20 cellular contexts compared by ENCODE assay signal in genomic region chr2:188986839-188987238, GRCh38. TPM values are rescaled to one million over a fixed set of nuclear protein-coding genes. Genes with fewer than 3 reads are reported as not detected.
DNase-seq lines count a peak whose midpoint lies in the region; ATAC-seq, FAIRE-seq and TF ChIP-seq lines count a peak whose summit lies in the region.
"Had no signal": no experiment of that assay in that cellular context is flagged by ENCODE, and none has a peak within 500 bp of the region (broad histone marks: within the 10 kb centered on the region; RNA-seq: fewer than 3 reads in every experiment).

No MANE protein-coding gene starts in this region.

- no peak for ATAC-seq in Right ventricle myocardium superior (ENCODE audit: poor library complexity)
- no peak for ATAC-seq in HG02870 (IDR thresholded peaks at IDR 0.05; ENCODE audit: unreplicated experiment)
- ATAC-seq: HepG2, left lung had no signal

- TF ChIP-seq POLR2A in GM12892 (IDR thresholded peaks at IDR 0.05; ENCODE audit: low read depth, low read length): no peak
- no peak for TF ChIP-seq POLR2A in adrenal gland (IDR thresholded peaks at IDR 0.05)

- H3K4me2 ChIP-seq in osteoblast (ENCODE audit: insufficient read depth, low read length): no peak overlapping the region

- no peak for TF ChIP-seq CTCF in right atrium auricular region (IDR thresholded peaks at IDR 0.05)
- TF ChIP-seq CTCF in coronary artery (IDR thresholded peaks at IDR 0.05): no peak
- TF ChIP-seq CTCF in osteoblast (IDR thresholded peaks at IDR 0.05; ENCODE audit: extremely low read depth, low read depth, low read length): no peak
- TF ChIP-seq CTCF in adrenal gland (IDR thresholded peaks at IDR 0.05): no peak

- intact Hi-C loops in Right ventricle myocardium superior (cut with DNase I) (loop anchor here (10.0 kb wide), 1 partner anchor 462 kb away; no protein-coding TSS in a partner anchor), adrenal gland (cut with DNase I) (no loop called here)

- peaks cover 15% of the 10 kb centered on the region for H3K36me3 ChIP-seq in right atrium auricular region
- H3K36me3 ChIP-seq in osteoblast (ENCODE audit: insufficient read depth, low read length): peaks cover 72% of the 10 kb centered on the region
- no peaks in the 10 kb centered on the region for H3K36me3 ChIP-seq in adrenal gland (replicated peaks in 1 of 2)
- H3K36me3 ChIP-seq: left lung had no signal

- WGBS in adrenal gland, 4 donors: 60 to 75% (median 64%) methylated on average over 4 of the region's 4 CpGs

- no peaks in the 10 kb centered on the region for H3K4me1 ChIP-seq in right atrium auricular region
- peaks cover 41% of the 10 kb centered on the region for H3K4me1 ChIP-seq in osteoblast (ENCODE audit: insufficient read depth, low read length)
- H3K4me1 ChIP-seq in adrenal gland (replicated peaks in 1 of 2): peaks cover 0 to 2% of the 10 kb centered on the region in 2 donors
- H3K4me1 ChIP-seq: spleen had no signal

- peak overlapping the region; percentile 35 to 52 for H3K27ac ChIP-seq in right atrium auricular region
- peak overlapping the region; percentile 65 to 78 for H3K27ac ChIP-seq in coronary artery
- H3K27ac ChIP-seq in osteoblast (ENCODE audit: low read depth, low read length): peak overlapping the region; percentile 93
- no peak overlapping the region for H3K27ac ChIP-seq in adrenal gland
- H3K27ac ChIP-seq: spleen, testis had no signal

- no peak for DNase-seq in right atrium auricular region (ENCODE audit: low spot score)
- no peak for DNase-seq in Right ventricle myocardium superior
- no peak for DNase-seq in coronary artery (ENCODE audit: low spot score)
- DNase-seq in osteoblast (ENCODE audit: insufficient read length, low spot score, missing footprints): no peak
- no peak for DNase-seq in GM12892 (ENCODE audit: insufficient read length)
- no peak for DNase-seq in adrenal gland
- DNase-seq in NCI-H2107 treated with DMSO at 0.1 percent for 48 hours (lab: John Stamatoyannopoulos, UW; ENCODE audit: unreplicated experiment): no peak
- DNase-seq: activated CD4-positive, CD25-positive, alpha-beta regulatory T cell; CD4-positive, alpha-beta memory T cell; DMS79; endodermal cell; left lung; MM.1S; NCI-H187; SIG-M5; spleen; testis had no signal

- no peak overlapping the region for H2AFZ ChIP-seq in osteoblast (ENCODE audit: low read length)

- no peaks in the 10 kb centered on the region for H4K20me1 ChIP-seq in osteoblast (ENCODE audit: insufficient read depth, low read length)

- FAIRE-seq in GM12892 (lab: Jason Lieb, UNC): no peak
- FAIRE-seq: HepG2 had no signal

- H3K9me3 ChIP-seq in right atrium auricular region (no peaks in the 10 kb centered on the region), osteoblast (ENCODE audit: low read depth, low read length) (no peaks in the 10 kb centered on the region), adrenal gland (replicated peaks in 1 of 3) (no peaks in the 10 kb centered on the region)
- H3K9me3 ChIP-seq: left lung, spleen, testis had no signal

- H3K79me2 ChIP-seq in osteoblast (ENCODE audit: insufficient read depth, low read length): peaks cover 21% of the 10 kb centered on the region

- H3K4me3 ChIP-seq in right atrium auricular region (no peak overlapping the region), coronary artery (peak overlapping the region; percentile 9), osteoblast (ENCODE audit: insufficient read depth, low read length) (no peak overlapping the region), adrenal gland (no peak overlapping the region)
- H3K4me3 ChIP-seq: left lung, spleen, testis had no signal

- H3K27me3 ChIP-seq in right atrium auricular region (no peaks in the 10 kb centered on the region), osteoblast (ENCODE audit: insufficient read depth, low read length) (no peaks in the 10 kb centered on the region), adrenal gland (no peaks in the 10 kb centered on the region)
- H3K27me3 ChIP-seq: left lung, spleen, testis had no signal

RNA-seq across cellular contexts. Expression of gene COL3A1, which starts 12.7 kb away (rescaled TPM):
- total RNA-seq in right atrium auricular region: 100 to 1,000 TPM in 1 of 2 donors, 10 to 100 TPM in 1; 86.4 to 608 TPM
- total RNA-seq in Right ventricle myocardium superior: 47.0 TPM
- 3,160 and 5,672 TPM in 2 replicates for total RNA-seq in osteoblast
- 0.04 TPM for polyA plus RNA-seq in GM12892 (2012; ENCODE audit: missing spikeins)
- total RNA-seq in adrenal gland: 100 to 1,000 TPM; 103 to 450 (median 185) TPM
- polyA plus RNA-seq in adrenal gland: 10 to 100 TPM; 48.4 to 88.0 (median 54.9) TPM
- total RNA-seq: CD4-positive, alpha-beta memory T cell; endodermal cell; T-helper 2 cell treated with Interferon-gamma antibody and Interleukin-4, amounts not matched to agents 100 ng/mL and 5 ng/mL, for 36 hours had no signal
- polyA plus RNA-seq: CD4-positive, alpha-beta memory T cell; HepG2 had no signal

Comparison
In these comparisons a context has a peak if more than half of its experiments do, and no peak if none do; other contexts are left out.
1. H3K27ac ChIP-seq: peak in right atrium auricular region (2 of 2), coronary artery (2 of 2) and osteoblast (single experiment); none in adrenal gland (0 of 5).